1 cellular context compared by ENCODE assay signal in the genomic region with DNA sequence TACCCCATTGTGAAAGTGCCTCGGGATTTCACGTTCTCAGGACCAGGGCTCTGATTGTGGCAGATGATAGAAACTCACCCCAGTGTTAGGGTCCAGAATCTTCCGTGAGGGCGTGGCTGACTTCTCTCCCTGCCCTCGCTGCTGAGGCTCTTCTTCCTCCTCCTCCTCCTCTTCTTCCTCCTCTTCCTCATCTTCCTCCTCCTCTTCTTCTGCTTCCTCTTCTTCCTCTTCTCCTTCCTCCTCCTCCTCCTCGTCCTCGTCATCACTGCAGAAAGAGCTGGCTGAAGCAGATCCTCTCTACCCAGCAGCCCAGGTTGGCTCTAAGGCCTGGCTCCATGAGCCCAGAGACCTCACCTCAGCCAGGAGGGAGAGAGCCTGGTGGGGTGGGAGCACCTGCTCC.
TF ChIP-seq lines count a peak whose summit lies in the region.

No MANE protein-coding gene starts in this region.

TF ChIP-seq in GM23338, 12 proteins besides CTCF, POLR2A, EP300 and RAD21 (continued from another document):
- TF ChIP-seq, protein P1, sequence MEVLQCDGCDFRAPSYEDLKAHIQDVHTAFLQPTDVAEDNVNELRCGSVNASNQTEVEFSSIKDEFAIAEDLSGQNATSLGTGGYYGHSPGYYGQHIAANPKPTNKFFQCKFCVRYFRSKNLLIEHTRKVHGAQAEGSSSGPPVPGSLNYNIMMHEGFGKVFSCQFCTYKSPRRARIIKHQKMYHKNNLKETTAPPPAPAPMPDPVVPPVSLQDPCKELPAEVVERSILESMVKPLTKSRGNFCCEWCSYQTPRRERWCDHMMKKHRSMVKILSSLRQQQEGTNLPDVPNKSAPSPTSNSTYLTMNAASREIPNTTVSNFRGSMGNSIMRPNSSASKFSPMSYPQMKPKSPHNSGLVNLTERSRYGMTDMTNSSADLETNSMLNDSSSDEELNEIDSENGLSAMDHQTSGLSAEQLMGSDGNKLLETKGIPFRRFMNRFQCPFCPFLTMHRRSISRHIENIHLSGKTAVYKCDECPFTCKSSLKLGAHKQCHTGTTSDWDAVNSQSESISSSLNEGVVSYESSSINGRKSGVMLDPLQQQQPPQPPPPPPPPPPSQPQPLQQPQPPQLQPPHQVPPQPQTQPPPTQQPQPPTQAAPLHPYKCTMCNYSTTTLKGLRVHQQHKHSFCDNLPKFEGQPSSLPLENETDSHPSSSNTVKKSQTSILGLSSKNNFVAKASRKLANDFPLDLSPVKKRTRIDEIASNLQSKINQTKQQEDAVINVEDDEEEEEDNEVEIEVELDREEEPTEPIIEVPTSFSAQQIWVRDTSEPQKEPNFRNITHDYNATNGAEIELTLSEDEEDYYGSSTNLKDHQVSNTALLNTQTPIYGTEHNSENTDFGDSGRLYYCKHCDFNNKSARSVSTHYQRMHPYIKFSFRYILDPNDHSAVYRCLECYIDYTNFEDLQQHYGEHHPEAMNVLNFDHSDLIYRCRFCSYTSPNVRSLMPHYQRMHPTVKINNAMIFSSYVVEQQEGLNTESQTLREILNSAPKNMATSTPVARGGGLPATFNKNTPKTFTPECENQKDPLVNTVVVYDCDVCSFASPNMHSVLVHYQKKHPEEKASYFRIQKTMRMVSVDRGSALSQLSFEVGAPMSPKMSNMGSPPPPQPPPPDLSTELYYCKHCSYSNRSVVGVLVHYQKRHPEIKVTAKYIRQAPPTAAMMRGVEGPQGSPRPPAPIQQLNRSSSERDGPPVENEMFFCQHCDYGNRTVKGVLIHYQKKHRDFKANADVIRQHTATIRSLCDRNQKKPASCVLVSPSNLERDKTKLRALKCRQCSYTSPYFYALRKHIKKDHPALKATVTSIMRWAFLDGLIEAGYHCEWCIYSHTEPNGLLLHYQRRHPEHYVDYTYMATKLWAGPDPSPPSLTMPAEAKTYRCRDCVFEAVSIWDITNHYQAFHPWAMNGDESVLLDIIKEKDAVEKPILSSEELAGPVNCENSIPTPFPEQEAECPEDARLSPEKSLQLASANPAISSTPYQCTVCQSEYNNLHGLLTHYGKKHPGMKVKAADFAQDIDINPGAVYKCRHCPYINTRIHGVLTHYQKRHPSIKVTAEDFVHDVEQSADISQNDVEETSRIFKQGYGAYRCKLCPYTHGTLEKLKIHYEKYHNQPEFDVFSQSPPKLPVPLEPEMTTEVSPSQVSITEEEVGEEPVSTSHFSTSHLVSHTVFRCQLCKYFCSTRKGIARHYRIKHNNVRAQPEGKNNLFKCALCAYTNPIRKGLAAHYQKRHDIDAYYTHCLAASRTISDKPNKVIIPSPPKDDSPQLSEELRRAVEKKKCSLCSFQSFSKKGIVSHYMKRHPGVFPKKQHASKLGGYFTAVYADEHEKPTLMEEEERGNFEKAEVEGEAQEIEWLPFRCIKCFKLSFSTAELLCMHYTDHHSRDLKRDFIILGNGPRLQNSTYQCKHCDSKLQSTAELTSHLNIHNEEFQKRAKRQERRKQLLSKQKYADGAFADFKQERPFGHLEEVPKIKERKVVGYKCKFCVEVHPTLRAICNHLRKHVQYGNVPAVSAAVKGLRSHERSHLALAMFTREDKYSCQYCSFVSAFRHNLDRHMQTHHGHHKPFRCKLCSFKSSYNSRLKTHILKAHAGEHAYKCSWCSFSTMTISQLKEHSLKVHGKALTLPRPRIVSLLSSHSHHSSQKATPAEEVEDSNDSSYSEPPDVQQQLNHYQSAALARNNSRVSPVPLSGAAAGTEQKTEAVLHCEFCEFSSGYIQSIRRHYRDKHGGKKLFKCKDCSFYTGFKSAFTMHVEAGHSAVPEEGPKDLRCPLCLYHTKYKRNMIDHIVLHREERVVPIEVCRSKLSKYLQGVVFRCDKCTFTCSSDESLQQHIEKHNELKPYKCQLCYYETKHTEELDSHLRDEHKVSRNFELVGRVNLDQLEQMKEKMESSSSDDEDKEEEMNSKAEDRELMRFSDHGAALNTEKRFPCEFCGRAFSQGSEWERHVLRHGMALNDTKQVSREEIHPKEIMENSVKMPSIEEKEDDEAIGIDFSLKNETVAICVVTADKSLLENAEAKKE (CRISPR knock-in tag; IDR thresholded peaks at IDR 0.05), result no peak
- TF ChIP-seq POLR2AphosphoS5 (IDR thresholded peaks at IDR 0.05; ENCODE audit: low read depth) (no peak), ZNF114 (CRISPR knock-in tag; IDR thresholded peaks at IDR 0.05) (no peak), ETS1 (IDR thresholded peaks at IDR 0.05) (no peak), STAT1 (IDR thresholded peaks at IDR 0.05; ENCODE audit: unreplicated experiment) (no peak), REST (IDR thresholded peaks at IDR 0.05; ENCODE audit: unreplicated experiment) (no peak), CREB1 (CRISPR knock-in tag; IDR thresholded peaks at IDR 0.05; ENCODE audit: low read depth) (no peak), EZH2phosphoT487 (IDR thresholded peaks at IDR 0.05; ENCODE audit: unreplicated experiment) (no peak), ZNF331 (CRISPR knock-in tag; IDR thresholded peaks at IDR 0.05; ENCODE audit: low read depth) (no peak)
